19 cellular contexts compared by ENCODE assay signal in the genomic region with DNA sequence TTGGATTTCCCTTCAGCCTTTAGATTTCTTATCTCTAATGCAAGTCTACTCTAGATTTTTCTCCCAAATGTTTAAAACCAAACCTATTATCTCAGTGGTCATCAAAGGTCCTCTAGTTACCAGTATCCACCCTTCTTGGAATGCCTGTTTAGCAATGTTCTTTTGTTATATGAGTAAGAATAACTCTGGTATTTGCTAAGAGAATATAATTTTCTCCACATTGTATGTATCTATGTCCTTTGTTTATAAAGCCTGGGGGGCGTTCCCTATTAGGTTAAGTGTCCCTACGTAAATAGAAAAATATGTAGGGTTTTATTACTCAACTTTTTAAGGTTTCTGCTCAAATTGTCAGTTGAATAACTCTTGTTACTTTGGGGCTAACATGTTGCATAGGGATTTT. TPM values are rescaled to one million over a fixed set of nuclear protein-coding genes. Genes with fewer than 3 reads are reported as not detected.
DNase-seq lines count a peak whose midpoint lies in the region; ATAC-seq and TF ChIP-seq lines count a peak whose summit lies in the region.
"Had no signal": no experiment of that assay in that cellular context is flagged by ENCODE, and none has a peak within 500 bp of the region (broad histone marks: within the 10 kb centered on the region; RNA-seq: fewer than 3 reads in every experiment).

No MANE protein-coding gene starts in this region.

- H4K20me1 ChIP-seq in mammary epithelial cell (ENCODE audit: insufficient read depth, low read length), result no peaks in the 10 kb centered on the region

- DNase-seq in mammary epithelial cell (no peak), breast epithelium (ENCODE audit: low spot score in 2 of 2) (no peak), WTC11 (ENCODE audit: low spot score) (no peak), fibroblast of the aortic adventitia (ENCODE audit: low read depth) (peak; percentile 28), NCI-H82 treated with DMSO at 0.1 percent for 48 hours (lab: John Stamatoyannopoulos, UW; ENCODE audit: unreplicated experiment) (no peak)
- DNase-seq in stimulated activated CD4-positive, alpha-beta T cell treated with anti-CD3 and anti-CD28 coated beads, Interleukin-4, amount 100 ng/mL, for 24 hours, result no peak
- DNase-seq: 8988T; CD8-positive, alpha-beta memory T cell; DMS 273 treated with DMSO at 0.1 percent for 48 hours; KBM-7; MV-4-11; NCI-H1417 treated with DMSO at 0.1 percent for 48 hours; NCI-H2029 treated with DMSO at 0.1 percent for 48 hours; NCI-H748 treated with DMSO at 0.1 percent for 48 hours; PC-9 had no signal

- H3K4me1 ChIP-seq in mammary epithelial cell (ENCODE audit: insufficient read depth, low read length) (peaks cover 13% of the 10 kb centered on the region), breast epithelium (no peaks in the 10 kb centered on the region)

- H3K27ac Mint-ChIP-seq in WTC11, result peak overlapping the region; percentile 48
- H3K27ac Mint-ChIP-seq: CD8-positive, alpha-beta memory T cell had no signal

- H3K36me3 ChIP-seq in mammary epithelial cell (ENCODE audit: insufficient read depth, low read length), result no peaks in the 10 kb centered on the region
- no peaks in the 10 kb centered on the region for H3K36me3 ChIP-seq in breast epithelium
- H3K36me3 ChIP-seq: SJSA1 had no signal

- TF ChIP-seq POLR2A in breast epithelium (IDR thresholded peaks at IDR 0.05), result no peak

- H3K9me3 ChIP-seq in mammary epithelial cell (replicated peaks; ENCODE audit: insufficient read depth, low read length) (no peaks in the 10 kb centered on the region), breast epithelium (no peaks in the 10 kb centered on the region)
- H3K9me3 ChIP-seq: SJSA1 had no signal

- H3K79me2 ChIP-seq in mammary epithelial cell (ENCODE audit: insufficient read depth, low read length), result peaks cover 89% of the 10 kb centered on the region

- CTCF ChIA-PET in mammary epithelial cell (lab: Charles Lee; ENCODE audit: low non-redundant PET) (no interaction called here), WTC11 (lab: Charles Lee) (interaction anchor here (1.2 to 3.0 kb wide), 4 partner anchors 10 to 74 kb away, joined by 3 to 19 read pairs (median 10); no protein-coding TSS in a partner anchor)

- H3K9me3 Mint-ChIP-seq in WTC11, result no peaks in the 10 kb centered on the region
- H3K9me3 Mint-ChIP-seq: CD8-positive, alpha-beta memory T cell had no signal

- POLR2A ChIA-PET in WTC11 (lab: Charles Lee), result interaction anchor here (2.6 kb wide), 1 partner anchor 27 kb away, joined by 11 read pairs; the partner anchor contains the start of gene PPM1A

- H3K4me2 ChIP-seq in mammary epithelial cell (ENCODE audit: insufficient read depth, low read depth, low read length), result peak overlapping the region; percentile 22
- H3K4me2 ChIP-seq: BLaER1 treated with 17β-estradiol and CSF1 and Interleukin-3, amounts not matched to agents 10 nM and 100 nM; PC-9 had no signal

- in situ Hi-C loops in mammary epithelial cell (cut with MboI; ENCODE audit: low sequenced_read_pairs in 2 of 2), result no loop called here

- peaks cover 88% of the 10 kb centered on the region for H3K4me1 Mint-ChIP-seq in WTC11

- H3K36me3 Mint-ChIP-seq in WTC11, result no peaks in the 10 kb centered on the region; the same call in 1 of the 2 replicates

- WGBS in mammary epithelial cell (ENCODE audit: low coverage, missing lambda C conversion rate), result 81% methylated on average over 2 of the region's 2 CpGs

- H3K4me3 Mint-ChIP-seq in WTC11, result no peak overlapping the region

- no peak overlapping the region for H3K9ac ChIP-seq in mammary epithelial cell (ENCODE audit: insufficient read depth, low read length)
- H3K9ac ChIP-seq: BLaER1 treated with 17β-estradiol and CSF1 and Interleukin-3, amounts not matched to agents 10 nM and 100 nM had no signal

- ATAC-seq in WTC11 (no peak), HG03342 (IDR thresholded peaks at IDR 0.05; ENCODE audit: unreplicated experiment) (no peak), HG03135 (IDR thresholded peaks at IDR 0.05; ENCODE audit: unreplicated experiment) (no peak)

- H3K27ac ChIP-seq in mammary epithelial cell (ENCODE audit: insufficient read depth, low read depth, low read length) (no peak overlapping the region), breast epithelium (no peak overlapping the region)
- H3K27ac ChIP-seq: BLaER1 treated with 17β-estradiol and CSF1 and Interleukin-3, amounts not matched to agents 10 nM and 100 nM; PC-9; SJSA1 had no signal

- H3K27me3 ChIP-seq in mammary epithelial cell (ENCODE audit: insufficient read depth, low read length), result no peaks in the 10 kb centered on the region
- H3K27me3 ChIP-seq in breast epithelium, result no peaks in the 10 kb centered on the region
- H3K27me3 ChIP-seq: BLaER1 treated with 17β-estradiol and CSF1 and Interleukin-3, amounts not matched to agents 10 nM and 100 nM; SJSA1 had no signal

- no peak overlapping the region for H2AFZ ChIP-seq in mammary epithelial cell (ENCODE audit: low read depth, low read length)
- H2AFZ ChIP-seq: PC-9 had no signal

- TF ChIP-seq CTCF in mammary epithelial cell (conservative IDR thresholded peaks at IDR 0.05 in 1 of 2, IDR thresholded peaks at IDR 0.05 in 1 of 2; ENCODE audit: extremely low read depth in 1 of 2, insufficient read depth in 1 of 2, low read depth in 1 of 2, low read length in 2 of 2) (no peak), breast epithelium (IDR thresholded peaks at IDR 0.05) (no peak), WTC11 (IDR thresholded peaks at IDR 0.05) (no peak), fibroblast of the aortic adventitia (IDR thresholded peaks at IDR 0.05; ENCODE audit: insufficient read depth, low read length) (no peak)

- H3K4me3 ChIP-seq in mammary epithelial cell (replicated peaks in 1 of 3; ENCODE audit: insufficient read depth in 1 of 3, low read depth in 2 of 3, low read length in 3 of 3), result no peak overlapping the region
- H3K4me3 ChIP-seq in breast epithelium, result no peak overlapping the region
- no peak overlapping the region for H3K4me3 ChIP-seq in fibroblast of the aortic adventitia (ENCODE audit: low read depth, low read length)
- H3K4me3 ChIP-seq: BLaER1 treated with 17β-estradiol and CSF1 and Interleukin-3, amounts not matched to agents 10 nM and 100 nM; PC-9; SJSA1 had no signal

- dilution Hi-C loops in mammary epithelial cell (cut with HindIII; ENCODE audit: low sequenced_read_pairs), result no loop called here

- no TSS peak for BruUV-seq in mammary epithelial cell (replicated peaks; lab: Mats Ljungman, UMichigan)

- no peaks in the 10 kb centered on the region for H3K27me3 Mint-ChIP-seq in WTC11 (ENCODE audit: low read depth)

- intact Hi-C loops in mammary epithelial cell (cut with micrococcal nuclease), result no loop called here
- intact Hi-C loops in breast epithelium (cut with DNase I; ENCODE audit: low total_unique reads), result no loop called here

TF ChIP-seq in WTC11, 78 proteins besides CTCF, POLR2A, EP300 and RAD21:
- TF ChIP-seq MXD4 (CRISPR knock-in tag; IDR thresholded peaks at IDR 0.05; ENCODE audit: borderline replicate concordance) (no peak), CDX4 (CRISPR knock-in tag; IDR thresholded peaks at IDR 0.05; ENCODE audit: borderline replicate concordance) (no peak), EMX1 (CRISPR knock-in tag; IDR thresholded peaks at IDR 0.05) (no peak)

RNA-seq across cellular contexts. Expression of gene PPM1A, which starts 27.3 kb away (rescaled TPM):
- total RNA-seq in mammary epithelial cell (10 to 100 TPM; 26.3 to 40.5 TPM), breast epithelium (10 to 100 TPM; 39.3 to 53.8 (median 49.9) TPM), WTC11 (2021) (38.2 to 52.5 TPM (median 41.2 TPM) in 3 replicates), fibroblast of the aortic adventitia (ENCODE audit: low replicate concordance) (30.9 and 31.0 TPM in 2 replicates)
- polyA plus RNA-seq in mammary epithelial cell, result 18.6 TPM
- 26.8 TPM for polyA minus RNA-seq in mammary epithelial cell
